In the genomic region with DNA sequence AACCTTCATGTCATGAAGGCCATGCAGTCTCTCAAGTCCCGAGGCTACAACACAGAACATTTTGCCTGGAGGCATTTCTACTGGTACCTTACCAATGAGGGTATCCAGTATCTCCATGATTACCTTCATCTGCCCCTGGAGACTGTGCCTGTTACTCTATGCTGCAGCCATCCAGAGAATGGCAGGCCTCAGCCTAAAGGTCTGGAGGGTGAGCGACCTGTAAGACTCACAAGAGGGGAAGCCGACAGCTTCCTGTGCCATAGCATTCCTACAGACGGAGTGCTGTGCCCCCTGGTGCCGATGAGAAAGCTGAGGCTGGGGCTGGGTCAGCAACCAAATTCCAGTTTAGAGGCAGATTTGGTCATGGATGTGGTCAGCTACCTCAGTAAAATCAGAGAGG, we compare ENCODE assay signal across 18 cellular contexts. TPM values are rescaled to one million over a fixed set of nuclear protein-coding genes. Genes with fewer than 3 reads are reported as not detected.
DNase-seq lines count a peak whose midpoint lies in the region; ATAC-seq and TF ChIP-seq lines count a peak whose summit lies in the region.
"Had no signal": no experiment of that assay in that cellular context is flagged by ENCODE, and none has a peak within 500 bp of the region (broad histone marks: within the 10 kb centered on the region; RNA-seq: fewer than 3 reads in every experiment).

No MANE protein-coding gene starts in this region.

- ATAC-seq in heart right ventricle (no peak), left cardiac atrium (no peak), foreskin keratinocyte (no peak), GM21723 (IDR thresholded peaks at IDR 0.05; ENCODE audit: unreplicated experiment) (no peak)
- ATAC-seq: CD8-positive, alpha-beta T cell; HCT116 had no signal

- intact Hi-C loops in heart right ventricle (cut with DNase I) (loop anchor here in 5 of 10 donors (2.0 to 10.0 kb wide), 3 partner anchors 259 to 262 kb away; no protein-coding TSS in a partner anchor), left cardiac atrium (cut with DNase I) (loop anchor here in 1 of 2 donors (5.0 kb wide), 1 partner anchor 259 kb away; no protein-coding TSS in a partner anchor), esophagus muscularis mucosa (cut with DNase I) (no loop called here)

- H3K79me2 ChIP-seq in OCI-LY1 (ENCODE audit: insufficient read depth, low read length) (no peaks in the 10 kb centered on the region), trophoblast cell (ENCODE audit: control insufficient read depth, insufficient read depth, low read length, poor library complexity) (no peaks in the 10 kb centered on the region)

- H3K9me3 ChIP-seq in heart right ventricle (no peaks in the 10 kb centered on the region), OCI-LY1 (ENCODE audit: low read length) (no peaks in the 10 kb centered on the region), trophoblast cell (ENCODE audit: insufficient read depth, low read depth, low read length) (no peaks in the 10 kb centered on the region), esophagus muscularis mucosa (no peaks in the 10 kb centered on the region)
- H3K9me3 ChIP-seq: BLaER1 had no signal

- no peak overlapping the region for H3K4me2 ChIP-seq in OCI-LY1 (ENCODE audit: low read length)
- H3K4me2 ChIP-seq in trophoblast cell (ENCODE audit: low read length), result no peak overlapping the region
- H3K4me2 ChIP-seq: BLaER1 had no signal

- no peak overlapping the region for H2BK120ac ChIP-seq in trophoblast cell (ENCODE audit: insufficient read depth, low read length, poor library complexity)

- no peaks in the 10 kb centered on the region for H3F3A ChIP-seq in OCI-LY1 (ENCODE audit: insufficient read depth, low read length)

- no peak overlapping the region for H3K18ac ChIP-seq in trophoblast cell (ENCODE audit: low read length)

- H3K36me3 ChIP-seq in heart right ventricle (no peaks in the 10 kb centered on the region), OCI-LY1 (ENCODE audit: insufficient read depth, low read length) (no peaks in the 10 kb centered on the region), trophoblast cell (ENCODE audit: control insufficient read depth in 1 of 2, insufficient read depth in 2 of 2, low read length in 2 of 2) (no peaks in the 10 kb centered on the region), esophagus muscularis mucosa (no peaks in the 10 kb centered on the region)
- H3K36me3 ChIP-seq: BLaER1 had no signal

- no peak overlapping the region for H2BK5ac ChIP-seq in trophoblast cell (ENCODE audit: low read depth, low read length, poor library complexity)

- no peak for TF ChIP-seq EP300 in esophagus muscularis mucosa (IDR thresholded peaks at IDR 0.05)

- H3K23ac ChIP-seq in trophoblast cell (ENCODE audit: low read length), result no peak overlapping the region

- WGBS in heart right ventricle, 2 donors, result 31 to 37% methylated on average over 5 of the region's 5 CpGs
- WGBS in trophoblast cell (ENCODE audit: extremely low coverage, insufficient coverage, insufficient read length), result no CpG with 5 or more reads among the region's 5 CpGs
- WGBS in esophagus muscularis mucosa, result 33% methylated on average over 5 of the region's 5 CpGs

- no peak overlapping the region for H4K12ac ChIP-seq in trophoblast cell (ENCODE audit: low read depth, low read length)

- H3K9me2 ChIP-seq in OCI-LY1 (ENCODE audit: low read depth, low read length), result no peaks in the 10 kb centered on the region

- no peak overlapping the region for H4K8ac ChIP-seq in trophoblast cell (ENCODE audit: low read depth, low read length)

- no peak overlapping the region for H3K4me3 ChIP-seq in heart right ventricle
- no peak overlapping the region for H3K4me3 ChIP-seq in OCI-LY1 (ENCODE audit: low read depth, low read length, poor library complexity, severe bottlenecking)
- H3K4me3 ChIP-seq in trophoblast cell (ENCODE audit: low read depth, low read length), result no peak overlapping the region
- no peak overlapping the region for H3K4me3 ChIP-seq in esophagus muscularis mucosa
- H3K4me3 ChIP-seq: BLaER1, SK-N-MC had no signal

- H3K9ac ChIP-seq in OCI-LY1 (ENCODE audit: low read length) (no peak overlapping the region), trophoblast cell (ENCODE audit: low read length) (no peak overlapping the region)
- H3K9ac ChIP-seq: BLaER1 had no signal

- H3K27ac ChIP-seq in heart right ventricle (no peak overlapping the region), OCI-LY1 (ENCODE audit: low read depth, low read length, poor library complexity, severe bottlenecking) (no peak overlapping the region), foreskin keratinocyte (no peak overlapping the region), trophoblast cell (ENCODE audit: low read depth, low read length) (no peak overlapping the region), esophagus muscularis mucosa (replicated peaks in 1 of 4) (no peak overlapping the region)
- H3K27ac ChIP-seq: BLaER1, HL-60, SK-N-MC had no signal

- no peak overlapping the region for H3K14ac ChIP-seq in trophoblast cell (ENCODE audit: low read length)

- H2BK12ac ChIP-seq in trophoblast cell (ENCODE audit: low read length), result no peak overlapping the region

- H3K4me1 ChIP-seq in heart right ventricle, result no peaks in the 10 kb centered on the region
- H3K4me1 ChIP-seq in OCI-LY1 (ENCODE audit: insufficient read depth, low read length, severe bottlenecking), result no peaks in the 10 kb centered on the region
- H3K4me1 ChIP-seq in foreskin keratinocyte, result no peaks in the 10 kb centered on the region
- H3K4me1 ChIP-seq in trophoblast cell (ENCODE audit: control insufficient read depth in 1 of 2, insufficient read depth in 2 of 2, low read length in 2 of 2), result peaks cover 0 to 4% of the 10 kb centered on the region in 2 experiments
- no peaks in the 10 kb centered on the region for H3K4me1 ChIP-seq in esophagus muscularis mucosa

- no peak overlapping the region for H3K4ac ChIP-seq in trophoblast cell (ENCODE audit: low read depth, low read length)

- no peaks in the 10 kb centered on the region for H4K20me1 ChIP-seq in OCI-LY1 (ENCODE audit: insufficient read depth, low read length)
- H4K20me1 ChIP-seq: BLaER1 had no signal

- no peak for TF ChIP-seq POLR2A in esophagus muscularis mucosa (IDR thresholded peaks at IDR 0.05; ENCODE audit: low read depth)

- H3K79me1 ChIP-seq in trophoblast cell (ENCODE audit: low read length), result no peaks in the 10 kb centered on the region

- no peak overlapping the region for H2AK5ac ChIP-seq in trophoblast cell (ENCODE audit: low read length)

- TF ChIP-seq CTCF in heart right ventricle (IDR thresholded peaks at IDR 0.05) (peak in 5 of 9 donors; percentile 24 to 37 (median 33)), OCI-LY1 (IDR thresholded peaks at IDR 0.05; ENCODE audit: low read length) (peak; percentile 15; the same call in 1 of the 2 replicates), foreskin keratinocyte (conservative IDR thresholded peaks at IDR 0.05) (peak; percentile 4), esophagus muscularis mucosa (IDR thresholded peaks at IDR 0.05) (no peak)

- no peaks in the 10 kb centered on the region for H3K27me3 ChIP-seq in heart right ventricle
- H3K27me3 ChIP-seq in OCI-LY1 (ENCODE audit: insufficient read depth, low read length), result no peaks in the 10 kb centered on the region
- H3K27me3 ChIP-seq in foreskin keratinocyte, result no peaks in the 10 kb centered on the region
- no peaks in the 10 kb centered on the region for H3K27me3 ChIP-seq in trophoblast cell (ENCODE audit: insufficient read depth, low read length)
- H3K27me3 ChIP-seq in esophagus muscularis mucosa, result no peaks in the 10 kb centered on the region
- H3K27me3 ChIP-seq: BLaER1 had no signal

- no peak overlapping the region for H4K91ac ChIP-seq in trophoblast cell (ENCODE audit: low read depth, low read length)

- DNase-seq in heart right ventricle, result peak in 1 of 2 donors; percentile 20
- no peak for DNase-seq in left cardiac atrium
- no peak for DNase-seq in foreskin keratinocyte
- DNase-seq in trophoblast cell, result peak; percentile 66 to 86
- DNase-seq in NCI-H774 (lab: John Stamatoyannopoulos, UW), result no peak
- DNase-seq in esophagus muscularis mucosa (ENCODE audit: extremely low spot score), result no peak
- DNase-seq: CD8-positive, alpha-beta T cell; NCI-H1105 treated with DMSO at 0.1 percent for 48 hours; NCI-H187; NCI-H345; NCI-H526 had no signal

- no peak overlapping the region for H2AFZ ChIP-seq in OCI-LY1 (ENCODE audit: low read length)
- H2AFZ ChIP-seq in trophoblast cell (ENCODE audit: insufficient read depth, low read length, poor library complexity), result no peak overlapping the region

RNA-seq across cellular contexts. Expression of a gene that starts 51.3 kb away (rescaled TPM):
- total RNA-seq in heart right ventricle (10 to 100 TPM in 9 of 10 donors, 1 to 10 TPM in 1; 8.1 to 36.6 (median 21.6) TPM), left cardiac atrium (10 to 100 TPM; 29.0 to 30.7 TPM), foreskin keratinocyte (0.11 and 0.41 TPM in 2 replicates), esophagus muscularis mucosa (1 to 10 TPM; 1.0 to 8.1 (median 2.0) TPM)
- polyA plus RNA-seq in heart right ventricle (10 to 100 TPM in 1 of 2 donors, 1 to 10 TPM in 1; 1.4 to 26.6 TPM), foreskin keratinocyte (0.15 and 0.17 TPM in 2 replicates)
- polyA plus RNA-seq in trophoblast cell (2013), result 0.23 and 0.61 TPM in 2 replicates
- total RNA-seq: A172; CD8-positive, alpha-beta T cell had no signal

Comparison
In these comparisons a context has a peak if more than half of its experiments do, and no peak if none do; other contexts are left out.
1. DNase-seq: peak in trophoblast cell (2 of 2); none in left cardiac atrium (single experiment), foreskin keratinocyte (0 of 2), NCI-H774 (single experiment) and esophagus muscularis mucosa (single experiment).
2. CTCF ChIP-seq: peak in heart right ventricle (5 of 9), OCI-LY1 (single experiment) and foreskin keratinocyte (single experiment); none in esophagus muscularis mucosa (0 of 3).